Comparison of ENCODE assay signal across 9 cellular contexts in genomic region chr17:48893646-48894508, GRCh38. TPM values are rescaled to one million over a fixed set of nuclear protein-coding genes. Genes with fewer than 3 reads are reported as not detected.
A peak's percentile ranks its signal among the peaks of the same experiment; 100 is the strongest.
DNase-seq lines count a peak whose midpoint lies in the region; ATAC-seq and TF ChIP-seq lines count a peak whose summit lies in the region.
"Had no signal": no experiment of that assay in that cellular context is flagged by ENCODE, and none has a peak within 500 bp of the region (broad histone marks: within the 10 kb centered on the region; RNA-seq: fewer than 3 reads in every experiment).

No MANE protein-coding gene starts in this region.

- peaks cover 0 to 21% (median 17%) of the 10 kb centered on the region in 4 donors for H3K4me1 ChIP-seq in sigmoid colon

- H3K4me3 ChIP-seq in GM12864 (ENCODE audit: low read depth, low read length) (peak overlapping the region; percentile 92), SK-N-MC (peak overlapping the region; percentile 94), fibroblast of villous mesenchyme (ENCODE audit: low read depth, low read length) (peak overlapping the region; percentile 99), sigmoid colon (peak overlapping the region in 3 of 4 donors; percentile 71 to 90 (median 83))

- peak overlapping the region; percentile 95 for H3K9ac ChIP-seq in SK-N-MC (ENCODE audit: insufficient read length)

- H3K27ac ChIP-seq in SK-N-MC (no peak overlapping the region), sigmoid colon (no peak overlapping the region)

- TF ChIP-seq POLR2A in sigmoid colon (IDR thresholded peaks at IDR 0.05) = no peak

- TF ChIP-seq EP300 in sigmoid colon (IDR thresholded peaks at IDR 0.05) = no peak

- H3K27me3 ChIP-seq in sigmoid colon = no peaks in the 10 kb centered on the region

- H3K36me3 ChIP-seq in SK-N-MC (ENCODE audit: insufficient read depth, low read length) = peaks cover 47% of the 10 kb centered on the region
- peaks cover 0 to 38% (median 12%) of the 10 kb centered on the region in 4 donors for H3K36me3 ChIP-seq in sigmoid colon

- no peak for ATAC-seq in HG03520 (IDR thresholded peaks at IDR 0.05; ENCODE audit: unreplicated experiment)
- no peak for ATAC-seq in HG03442 (IDR thresholded peaks at IDR 0.05; ENCODE audit: unreplicated experiment)

- TF ChIP-seq CTCF in GM12864 (IDR thresholded peaks at IDR 0.05; ENCODE audit: low read depth, low read length, missing control alignments) = no peak
- no peak for TF ChIP-seq CTCF in fibroblast of villous mesenchyme (IDR thresholded peaks at IDR 0.05; ENCODE audit: insufficient read depth, low read depth, low read length)
- TF ChIP-seq CTCF in sigmoid colon (IDR thresholded peaks at IDR 0.05) = no peak

- intact Hi-C loops in sigmoid colon (cut with DNase I) = loop anchor here (2.0 kb wide), 1 partner anchor 63 kb away; the partner anchor contains the start of gene CALCOCO2

- DNase-seq in GM12864 (ENCODE audit: low read depth) = no peak
- no peak for DNase-seq in SK-N-MC (ENCODE audit: low read depth, low spot score)
- no peak for DNase-seq in fibroblast of villous mesenchyme (ENCODE audit: low read depth)
- DNase-seq in sigmoid colon = no peak
- no peak for DNase-seq in activated CD4-positive, alpha-beta T cell treated with anti-CD3 and anti-CD28 coated beads, Interleukin-2, amount 50 U/mL, for 4 hours
- no peak for DNase-seq in NOMO-1 treated with DMSO at 0.1 percent for 48 hours (lab: John Stamatoyannopoulos, UW; ENCODE audit: unreplicated experiment)
- DNase-seq: NCI-H1930 had no signal

- WGBS in sigmoid colon, 2 donors = 34 to 62% methylated on average over 5 of the region's 5 CpGs

- H3K9me3 ChIP-seq in SK-N-MC (ENCODE audit: low read depth, low read length) (no peaks in the 10 kb centered on the region), sigmoid colon (no peaks in the 10 kb centered on the region)

RNA-seq across cellular contexts. Expression of gene ATP5MC1, which starts 1.3 kb away (rescaled TPM):
- total RNA-seq in fibroblast of villous mesenchyme = 28.7 and 62.2 TPM in 2 replicates
- total RNA-seq in sigmoid colon = 100 to 1,000 TPM in 2 of 4 donors, 10 to 100 TPM in 2; 92.7 to 148 (median 107) TPM
- polyA plus RNA-seq in sigmoid colon = 100 to 1,000 TPM; 454 to 612 (median 603) TPM

RNA-seq across cellular contexts. Expression of gene UBE2Z, which starts 14.3 kb away (rescaled TPM):
- total RNA-seq in fibroblast of villous mesenchyme = 104 and 120 TPM in 2 replicates
- total RNA-seq in sigmoid colon = 10 to 100 TPM; 46.8 to 55.6 (median 51.4) TPM
- polyA plus RNA-seq in sigmoid colon = 10 to 100 TPM; 45.6 to 56.5 (median 51.1) TPM

RNA-seq across cellular contexts. Expression of gene SNF8, which starts 50.8 kb away (rescaled TPM):
- 61.3 and 87.0 TPM in 2 replicates for total RNA-seq in fibroblast of villous mesenchyme
- total RNA-seq in sigmoid colon = 10 to 100 TPM; 74.1 to 94.5 (median 85.2) TPM
- polyA plus RNA-seq in sigmoid colon = 100 to 1,000 TPM; 108 to 174 (median 145) TPM
